ENCODE assay signal across 1 cellular context in the genomic region with DNA sequence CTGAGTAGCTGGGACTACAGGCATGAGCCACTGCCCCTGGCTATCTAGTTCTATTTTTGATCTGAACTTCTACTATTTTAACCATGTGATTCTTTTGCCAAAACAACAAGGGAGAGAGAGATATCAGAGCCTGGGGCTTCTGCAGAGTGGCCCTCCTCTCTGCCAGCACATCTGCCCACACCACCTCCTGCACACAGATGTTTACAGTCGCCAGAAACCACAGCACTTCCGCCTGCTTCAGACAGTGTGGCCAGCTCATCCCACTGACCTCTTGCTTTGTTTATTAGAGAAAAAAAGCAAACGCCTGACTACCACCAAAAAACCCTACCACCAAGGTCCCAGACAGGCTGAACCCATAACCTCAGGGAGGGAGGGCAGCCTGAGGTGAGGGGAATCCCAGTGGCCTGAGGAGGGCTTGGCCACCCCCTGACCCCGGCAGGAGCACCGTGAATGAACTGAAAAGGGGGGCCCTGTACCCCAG.
TF ChIP-seq lines count a peak whose summit lies in the region.

No MANE protein-coding gene starts in this region.

TF ChIP-seq in K562, 482 proteins besides CTCF, POLR2A, EP300 and RAD21 (continued from another document and continues in another):
- TF ChIP-seq, protein P1, sequence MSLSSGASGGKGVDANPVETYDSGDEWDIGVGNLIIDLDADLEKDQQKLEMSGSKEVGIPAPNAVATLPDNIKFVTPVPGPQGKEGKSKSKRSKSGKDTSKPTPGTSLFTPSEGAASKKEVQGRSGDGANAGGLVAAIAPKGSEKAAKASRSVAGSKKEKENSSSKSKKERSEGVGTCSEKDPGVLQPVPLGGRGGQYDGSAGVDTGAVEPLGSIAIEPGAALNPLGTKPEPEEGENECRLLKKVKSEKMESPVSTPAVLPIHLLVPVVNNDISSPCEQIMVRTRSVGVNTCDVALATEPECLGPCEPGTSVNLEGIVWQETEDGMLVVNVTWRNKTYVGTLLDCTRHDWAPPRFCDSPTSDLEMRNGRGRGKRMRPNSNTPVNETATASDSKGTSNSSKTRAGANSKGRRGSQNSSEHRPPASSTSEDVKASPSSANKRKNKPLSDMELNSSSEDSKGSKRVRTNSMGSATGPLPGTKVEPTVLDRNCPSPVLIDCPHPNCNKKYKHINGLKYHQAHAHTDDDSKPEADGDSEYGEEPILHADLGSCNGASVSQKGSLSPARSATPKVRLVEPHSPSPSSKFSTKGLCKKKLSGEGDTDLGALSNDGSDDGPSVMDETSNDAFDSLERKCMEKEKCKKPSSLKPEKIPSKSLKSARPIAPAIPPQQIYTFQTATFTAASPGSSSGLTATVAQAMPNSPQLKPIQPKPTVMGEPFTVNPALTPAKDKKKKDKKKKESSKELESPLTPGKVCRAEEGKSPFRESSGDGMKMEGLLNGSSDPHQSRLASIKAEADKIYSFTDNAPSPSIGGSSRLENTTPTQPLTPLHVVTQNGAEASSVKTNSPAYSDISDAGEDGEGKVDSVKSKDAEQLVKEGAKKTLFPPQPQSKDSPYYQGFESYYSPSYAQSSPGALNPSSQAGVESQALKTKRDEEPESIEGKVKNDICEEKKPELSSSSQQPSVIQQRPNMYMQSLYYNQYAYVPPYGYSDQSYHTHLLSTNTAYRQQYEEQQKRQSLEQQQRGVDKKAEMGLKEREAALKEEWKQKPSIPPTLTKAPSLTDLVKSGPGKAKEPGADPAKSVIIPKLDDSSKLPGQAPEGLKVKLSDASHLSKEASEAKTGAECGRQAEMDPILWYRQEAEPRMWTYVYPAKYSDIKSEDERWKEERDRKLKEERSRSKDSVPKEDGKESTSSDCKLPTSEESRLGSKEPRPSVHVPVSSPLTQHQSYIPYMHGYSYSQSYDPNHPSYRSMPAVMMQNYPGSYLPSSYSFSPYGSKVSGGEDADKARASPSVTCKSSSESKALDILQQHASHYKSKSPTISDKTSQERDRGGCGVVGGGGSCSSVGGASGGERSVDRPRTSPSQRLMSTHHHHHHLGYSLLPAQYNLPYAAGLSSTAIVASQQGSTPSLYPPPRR (CRISPR knock-in tag; IDR thresholded peaks at IDR 0.05; ENCODE audit: borderline replicate concordance) = no peak
- TF ChIP-seq BHLHE40 (IDR thresholded peaks at IDR 0.05; ENCODE audit: low read length) (peak; percentile 52; the same call in 1 of the 2 replicates), ZNF740 (CRISPR knock-in tag; IDR thresholded peaks at IDR 0.05) (no peak), ZNF740 (tag; IDR thresholded peaks at IDR 0.05) (0 out of 4 replicates have a peak, but pooled peaks of 1 of the 2 experiments have one; percentile 3), JUN (IDR thresholded peaks at IDR 0.05; ENCODE audit: borderline replicate concordance, low read depth, low read length) (peak; percentile 42; the same call in 1 of the 2 replicates), JUN (CRISPR knock-in tag; IDR thresholded peaks at IDR 0.05; ENCODE audit: borderline replicate concordance) (no peak), MEF2A (IDR thresholded peaks at IDR 0.05; ENCODE audit: control insufficient read depth, low read depth, low read length) (peak; percentile 51; the same call in 1 of the 2 replicates), ZNF124 (CRISPR knock-in tag; IDR thresholded peaks at IDR 0.05) (no peak), MTA1 (IDR thresholded peaks at IDR 0.05; ENCODE audit: borderline replicate concordance) (no peak), ZNF24 (IDR thresholded peaks at IDR 0.05) (no peak), ZNF592 (IDR thresholded peaks at IDR 0.05) (peak; percentile 65; the same call in 1 of the 2 replicates), ATF2 (CRISPR knock-in tag; IDR thresholded peaks at IDR 0.05) (no peak), KLF10 (CRISPR knock-in tag; IDR thresholded peaks at IDR 0.05) (no peak), KLF6 (CRISPR knock-in tag; IDR thresholded peaks at IDR 0.05; ENCODE audit: borderline replicate concordance) (no peak; the same call in 1 of the 2 replicates), RBFOX2 (IDR thresholded peaks at IDR 0.05; ENCODE audit: low read depth, low read length) (0 out of 2 replicates have a peak, but pooled peaks have one; percentile 41), RUNX1 (IDR thresholded peaks at IDR 0.05; ENCODE audit: low read depth) (0 out of 2 replicates have a peak, but pooled peaks have one; percentile 59), MYNN (IDR thresholded peaks at IDR 0.05) (peak; percentile 69; the same call in 1 of the 2 replicates), MYNN (CRISPR knock-in tag; IDR thresholded peaks at IDR 0.05) (no peak), ETS1 (conservative IDR thresholded peaks at IDR 0.05; ENCODE audit: control insufficient read depth, low read depth, low read length) (no peak), ZNF830 (CRISPR knock-in tag; IDR thresholded peaks at IDR 0.05) (no peak), NR2C2 (CRISPR knock-in tag; IDR thresholded peaks at IDR 0.05) (no peak), NR2C2 (tag; IDR thresholded peaks at IDR 0.05) (peak; percentile 89), E2F5 (CRISPR knock-in tag; IDR thresholded peaks at IDR 0.05) (no peak), ZMIZ1 (IDR thresholded peaks at IDR 0.05; ENCODE audit: low read depth in 2 of 2, low read length in 2 of 2) (0 out of 4 replicates have a peak, but pooled peaks of 1 of the 2 experiments have one; percentile 54), SPI1 (IDR thresholded peaks at IDR 0.05; ENCODE audit: borderline replicate concordance, low read depth, low read length) (peak; percentile 80), FOXJ2 (tag; IDR thresholded peaks at IDR 0.05) (no peak), ZNF764 (CRISPR knock-in tag; IDR thresholded peaks at IDR 0.05; ENCODE audit: low read depth) (no peak), NR3C1 (CRISPR knock-in tag; IDR thresholded peaks at IDR 0.05) (no peak), RB1 (IDR thresholded peaks at IDR 0.05; ENCODE audit: low read depth) (no peak), ZBED1 (IDR thresholded peaks at IDR 0.05) (no peak), TCF7 (IDR thresholded peaks at IDR 0.05; ENCODE audit: borderline replicate concordance) (no peak)
- TF ChIP-seq, protein P2, sequence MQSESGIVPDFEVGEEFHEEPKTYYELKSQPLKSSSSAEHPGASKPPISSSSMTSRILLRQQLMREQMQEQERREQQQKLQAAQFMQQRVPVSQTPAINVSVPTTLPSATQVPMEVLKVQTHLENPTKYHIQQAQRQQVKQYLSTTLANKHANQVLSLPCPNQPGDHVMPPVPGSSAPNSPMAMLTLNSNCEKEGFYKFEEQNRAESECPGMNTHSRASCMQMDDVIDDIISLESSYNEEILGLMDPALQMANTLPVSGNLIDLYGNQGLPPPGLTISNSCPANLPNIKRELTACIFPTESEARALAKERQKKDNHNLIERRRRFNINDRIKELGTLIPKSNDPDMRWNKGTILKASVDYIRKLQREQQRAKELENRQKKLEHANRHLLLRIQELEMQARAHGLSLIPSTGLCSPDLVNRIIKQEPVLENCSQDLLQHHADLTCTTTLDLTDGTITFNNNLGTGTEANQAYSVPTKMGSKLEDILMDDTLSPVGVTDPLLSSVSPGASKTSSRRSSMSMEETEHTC (IDR thresholded peaks at IDR 0.05) = no peak
- TF ChIP-seq, protein P3, sequence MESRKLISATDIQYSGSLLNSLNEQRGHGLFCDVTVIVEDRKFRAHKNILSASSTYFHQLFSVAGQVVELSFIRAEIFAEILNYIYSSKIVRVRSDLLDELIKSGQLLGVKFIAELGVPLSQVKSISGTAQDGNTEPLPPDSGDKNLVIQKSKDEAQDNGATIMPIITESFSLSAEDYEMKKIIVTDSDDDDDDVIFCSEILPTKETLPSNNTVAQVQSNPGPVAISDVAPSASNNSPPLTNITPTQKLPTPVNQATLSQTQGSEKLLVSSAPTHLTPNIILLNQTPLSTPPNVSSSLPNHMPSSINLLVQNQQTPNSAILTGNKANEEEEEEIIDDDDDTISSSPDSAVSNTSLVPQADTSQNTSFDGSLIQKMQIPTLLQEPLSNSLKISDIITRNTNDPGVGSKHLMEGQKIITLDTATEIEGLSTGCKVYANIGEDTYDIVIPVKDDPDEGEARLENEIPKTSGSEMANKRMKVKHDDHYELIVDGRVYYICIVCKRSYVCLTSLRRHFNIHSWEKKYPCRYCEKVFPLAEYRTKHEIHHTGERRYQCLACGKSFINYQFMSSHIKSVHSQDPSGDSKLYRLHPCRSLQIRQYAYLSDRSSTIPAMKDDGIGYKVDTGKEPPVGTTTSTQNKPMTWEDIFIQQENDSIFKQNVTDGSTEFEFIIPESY (CRISPR knock-in tag; IDR thresholded peaks at IDR 0.05) = no peak
